Comparison of ENCODE assay signal across 8 cellular contexts in genomic region chr15:82985688-82986441, GRCh38. TPM values are rescaled to one million over a fixed set of nuclear protein-coding genes. Genes with fewer than 3 reads are reported as not detected.
DNase-seq lines count a peak whose midpoint lies in the region; ATAC-seq, FAIRE-seq and TF ChIP-seq lines count a peak whose summit lies in the region.

TSS of gene RAMAC (plus strand) at chr15:82986210. CDS start at chr15:82989019, 2,809 bp downstream.

- peak within 1 kb of the TSS; percentile 74 to 88 (median 74) for H3K4me3 ChIP-seq in keratinocyte (ENCODE audit: control insufficient read depth in 2 of 3, extremely low read depth in 1 of 3, insufficient read depth in 2 of 3, low read depth in 1 of 3, low read length in 3 of 3)

- peak within 1 kb of the TSS; percentile 66 for H3K27ac ChIP-seq in keratinocyte (ENCODE audit: control insufficient read depth, insufficient read depth, low read length)

- no peaks in the 10 kb centered on the region for H4K20me1 ChIP-seq in keratinocyte (ENCODE audit: control insufficient read depth, extremely low read depth, insufficient read depth, low read length)

- DNase-seq in AG09319 (ENCODE audit: extremely low read depth, low read depth) (peak; percentile 87), NCI-H446 (lab: John Stamatoyannopoulos, UW) (peak; percentile 89 to 97), cerebellum (ENCODE audit: low spot score) (peak; percentile 94), keratinocyte (ENCODE audit: low read depth, low spot score) (peak; percentile 89)
- peak; percentile 71 to 79 for DNase-seq in stimulated activated CD4-positive, alpha-beta T cell treated with anti-CD3 and anti-CD28 coated beads, Interleukin-15, amount 100 ng/mL, for 1 hour (ENCODE audit: low read depth in 1 of 2, low spot score in 1 of 2)

- dilution Hi-C loops in keratinocyte (cut with MboI; ENCODE audit: extremely low pct_ligation_motif_present, low sequenced_read_pairs) = no loop called here

- H3K9me1 ChIP-seq in keratinocyte (ENCODE audit: control insufficient read depth, extremely low read depth, insufficient read depth, low read length) = no peaks in the 10 kb centered on the region

- H3K9ac ChIP-seq in keratinocyte (ENCODE audit: control insufficient read depth, extremely low read depth, insufficient read depth, low read length) = peak within 1 kb of the TSS; percentile 86

- H3K27me3 ChIP-seq in keratinocyte (ENCODE audit: control insufficient read depth, extremely low read depth, insufficient read depth, low read length) = no peaks in the 10 kb centered on the region

- peak; percentile 86 for FAIRE-seq in keratinocyte (lab: Jason Lieb, UNC)

- TF ChIP-seq CTCF in AG09319 (IDR thresholded peaks at IDR 0.05; ENCODE audit: low read depth, low read length) (no peak), keratinocyte (optimal IDR thresholded peaks at IDR 0.05 in 1 of 3, IDR thresholded peaks at IDR 0.05 in 1 of 3, conservative IDR thresholded peaks at IDR 0.05 in 1 of 3; ENCODE audit: extremely low read depth in 1 of 3, insufficient read depth in 2 of 3, low read length in 3 of 3) (no peak)

- no peaks in the 10 kb centered on the region for H3K9me3 ChIP-seq in keratinocyte (ENCODE audit: control insufficient read depth, low read depth, low read length)

- peaks cover 2 to 8% of the 10 kb centered on the region in 2 experiments for H3K36me3 ChIP-seq in keratinocyte (ENCODE audit: control insufficient read depth in 2 of 2, extremely low read depth in 1 of 2, insufficient read depth in 2 of 2, low read length in 2 of 2)

- peaks cover 14% of the 10 kb centered on the region for H3K79me2 ChIP-seq in keratinocyte (ENCODE audit: control insufficient read depth, insufficient read depth, low read length)

- peak; percentile 95 for ATAC-seq in GM19025 (IDR thresholded peaks at IDR 0.05; ENCODE audit: low read depth, unreplicated experiment)
- peak; percentile 95 for ATAC-seq in HG03342 (IDR thresholded peaks at IDR 0.05; ENCODE audit: unreplicated experiment)
- ATAC-seq in activated CD4-positive, CD25-positive, alpha-beta regulatory T cell treated with anti-CD3 and anti-CD28 coated beads, Interleukin-2, amount 50 U/mL, for 24 hours = peak; percentile 92 to 96

- peak within 1 kb of the TSS; percentile 79 for H3K4me2 ChIP-seq in keratinocyte (ENCODE audit: control insufficient read depth, extremely low read depth, insufficient read depth, low read depth, low read length)

- peak within 1 kb of the TSS; percentile 90 for H2AFZ ChIP-seq in keratinocyte (ENCODE audit: control insufficient read depth, low read length)

- peaks cover 11% of the 10 kb centered on the region for H3K4me1 ChIP-seq in keratinocyte (ENCODE audit: control insufficient read depth, extremely low read depth, insufficient read depth, low read length)

RNA-seq across cellular contexts. Expression of gene RAMAC, which starts in this region (rescaled TPM):
- total RNA-seq in cerebellum = 25.2 TPM
- 24.6 to 35.3 TPM (median 27.8 TPM) in 3 replicates for polyA plus RNA-seq in keratinocyte
- 31.5 TPM for polyA plus RNA-seq in keratinocyte (2011; ENCODE audit: low read depth)
- polyA plus RNA-seq in keratinocyte (2011; cell fraction: cytosol; rRNA removed) = 20.0 and 28.7 TPM in 2 replicates
- 12.0 and 17.1 TPM in 2 replicates for polyA plus RNA-seq in keratinocyte (2011; cell fraction: nucleus; rRNA removed)
- polyA plus RNA-seq in keratinocyte (2012; ENCODE audit: low replicate concordance) = 24.4 and 32.8 TPM in 2 replicates
- polyA minus RNA-seq in keratinocyte = 5.1 to 14.8 TPM (median 13.3 TPM) in 3 replicates
- polyA minus RNA-seq in keratinocyte (2011; cell fraction: cytosol; rRNA and poly(A)+ RNA removed) = 13.4 TPM
- polyA minus RNA-seq in keratinocyte (2011; cell fraction: nucleus; rRNA and poly(A)+ RNA removed) = 5.1 and 6.8 TPM in 2 replicates

Comparison
In these comparisons a context has a peak if more than half of its experiments do, and no peak if none do; other contexts are left out.
1. Peak in every context shown above with its lines: DNase-seq, ATAC-seq, H3K4me3 ChIP-seq and H3K27ac ChIP-seq.